ENCODE assay signal across 8 cellular contexts in genomic region chr1:1746566-1746909, GRCh38. TPM values are rescaled to one million over a fixed set of nuclear protein-coding genes. Genes with fewer than 3 reads are reported as not detected.
A peak's percentile ranks its signal among the peaks of the same experiment; 100 is the strongest.
DNase-seq lines count a peak whose midpoint lies in the region; ATAC-seq and TF ChIP-seq lines count a peak whose summit lies in the region.
"Not testable (repeated sequence)": the region's sequence is repeated elsewhere in the genome, so short reads cannot be mapped to it uniquely, and the experiment has no call there.

No MANE protein-coding gene starts in this region.

- peak overlapping the region; percentile 70 for H3K27ac ChIP-seq in SJCRH30
- H3K27ac ChIP-seq in angular gyrus (ENCODE audit: low read depth, low read length) = peak overlapping the region; percentile 82
- peak overlapping the region; percentile 87 for H3K27ac ChIP-seq in right cardiac atrium (ENCODE audit: low read length)
- peak overlapping the region; percentile 88 to 92 for H3K27ac ChIP-seq in ovary
- peak overlapping the region; percentile 50 for H3K27ac ChIP-seq in urinary bladder (ENCODE audit: low read depth)

- H3K36me3 ChIP-seq in SJCRH30; ovary; urinary bladder (ENCODE audit: insufficient read depth): not testable (repeated sequence)

- DNase-seq in SJCRH30, right cardiac atrium, ovary: not testable (repeated sequence)

- H3K27me3 ChIP-seq in SJCRH30; right cardiac atrium (ENCODE audit: control insufficient read depth, insufficient read depth); ovary: not testable (repeated sequence)

- H3K4me1 ChIP-seq in SJCRH30; right cardiac atrium (ENCODE audit: control insufficient read depth, insufficient read depth, low read length); ovary (ENCODE audit: insufficient read depth); urinary bladder (ENCODE audit: insufficient read depth): not testable (repeated sequence)

- no CpG with 5 or more reads among the region's 35 CpGs for WGBS in right cardiac atrium
- no CpG with 5 or more reads among the region's 35 CpGs for WGBS in ovary, 3 donors
- WGBS in urinary bladder = no CpG with 5 or more reads among the region's 35 CpGs

- TF ChIP-seq POLR2A in ovary (IDR thresholded peaks at IDR 0.05) = not testable (repeated sequence)

- TF ChIP-seq CTCF in ovary (IDR thresholded peaks at IDR 0.05) = not testable (repeated sequence)

- ATAC-seq in GM18870 (IDR thresholded peaks at IDR 0.05; ENCODE audit: unreplicated experiment) (peak; percentile 54), GM21786 (IDR thresholded peaks at IDR 0.05; ENCODE audit: unreplicated experiment) (peak; percentile 81), HG03139 (IDR thresholded peaks at IDR 0.05; ENCODE audit: unreplicated experiment) (peak; percentile 77), right cardiac atrium (peak; percentile 96)

- not testable (repeated sequence) for TF ChIP-seq EP300 in ovary (IDR thresholded peaks at IDR 0.05)

- not testable (repeated sequence) for H3K9me3 ChIP-seq in SJCRH30 (replicated peaks); right cardiac atrium (ENCODE audit: control insufficient read depth, low read length); ovary

- peak overlapping the region; percentile 47 for H3K4me3 ChIP-seq in SJCRH30
- H3K4me3 ChIP-seq in right cardiac atrium (ENCODE audit: low read length) = peak overlapping the region; percentile 46
- H3K4me3 ChIP-seq in ovary = peak overlapping the region; percentile 57
- H3K4me3 ChIP-seq in urinary bladder (ENCODE audit: low read depth, low read length) = not testable (repeated sequence)

- intact Hi-C loops in right cardiac atrium (cut with DNase I); ovary (cut with DNase I): not testable (repeated sequence)

RNA-seq across cellular contexts. Expression of gene CDK11A, which starts 22.4 kb away (rescaled TPM):
- total RNA-seq in SJCRH30 (2014; rRNA removed; shearing (Covaris generic)) = 20.1 and 29.4 TPM in 2 replicates
- total RNA-seq in right cardiac atrium (10 to 100 TPM; 16.9 to 25.4 (median 21.8) TPM), ovary (10 to 100 TPM; 20.9 to 51.3 (median 31.1) TPM), urinary bladder (15.2 TPM)
- polyA plus RNA-seq in right cardiac atrium (21.6 TPM), ovary (10 to 100 TPM; 16.7 to 21.6 TPM), urinary bladder (20.2 TPM)

RNA-seq across cellular contexts. Expression of gene NADK, which starts 31.7 kb away (rescaled TPM):
- total RNA-seq in SJCRH30 (2014; rRNA removed; shearing (Covaris generic)) = 65.2 and 74.6 TPM in 2 replicates
- total RNA-seq in right cardiac atrium (10 to 100 TPM; 31.8 to 42.8 (median 38.2) TPM), ovary (10 to 100 TPM; 45.1 to 76.0 (median 62.7) TPM), urinary bladder (28.0 TPM)
- polyA plus RNA-seq in right cardiac atrium (25.5 TPM), ovary (10 to 100 TPM; 21.8 to 57.0 TPM), urinary bladder (57.9 TPM)

RNA-seq across cellular contexts. Expression of gene SLC35E2B, which starts 53.9 kb away (rescaled TPM):
- 31.3 and 36.1 TPM in 2 replicates for total RNA-seq in SJCRH30 (2014; rRNA removed; shearing (Covaris generic))
- total RNA-seq in right cardiac atrium (10 to 100 TPM; 16.9 to 29.5 (median 26.2) TPM), ovary (10 to 100 TPM; 30.0 to 59.2 (median 45.0) TPM), urinary bladder (29.9 TPM)
- polyA plus RNA-seq in right cardiac atrium (14.3 TPM), ovary (10 to 100 TPM; 24.7 to 38.2 TPM), urinary bladder (34.5 TPM)
